9 cellular contexts compared by ENCODE assay signal in the genomic region with DNA sequence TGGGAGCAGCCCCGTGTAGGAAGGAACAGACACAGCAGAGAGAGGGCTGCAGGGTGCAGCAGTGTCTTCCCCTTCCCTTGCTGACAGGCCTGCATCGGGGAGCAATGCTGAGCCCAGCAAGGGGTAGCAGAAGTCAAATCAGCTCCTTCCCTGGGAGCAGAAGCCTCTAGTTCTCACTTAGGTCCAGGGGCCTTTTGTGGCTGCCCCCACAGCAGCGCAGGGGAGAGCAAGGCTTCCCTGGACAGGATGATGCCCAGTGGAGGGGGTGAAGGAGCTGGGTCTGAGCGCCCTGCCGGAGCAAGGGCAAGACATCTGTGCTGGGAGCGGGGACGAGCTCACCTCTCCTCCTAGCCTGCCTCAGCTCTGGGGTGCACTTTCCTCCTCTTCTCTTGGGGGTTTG. TPM values are rescaled to one million over a fixed set of nuclear protein-coding genes. Genes with fewer than 3 reads are reported as not detected.
A peak's percentile ranks its signal among the peaks of the same experiment; 100 is the strongest.
DNase-seq lines count a peak whose midpoint lies in the region; ATAC-seq and TF ChIP-seq lines count a peak whose summit lies in the region.
"Had no signal": no experiment of that assay in that cellular context is flagged by ENCODE, and none has a peak within 500 bp of the region (broad histone marks: within the 10 kb centered on the region; RNA-seq: fewer than 3 reads in every experiment).

No MANE protein-coding gene starts in this region.

- CTCF ChIA-PET in OCI-LY7 (lab: Charles Lee; ENCODE audit: unreplicated experiment): interaction anchor here (1.0 kb wide), 1 partner anchor 31 kb away, joined by 4 read pairs; no protein-coding TSS in a partner anchor

- H3K36me3 ChIP-seq in DND-41 (ENCODE audit: insufficient read depth, low read length) (peaks cover 12% of the 10 kb centered on the region), KOPT-K1 (ENCODE audit: insufficient read depth, low read length) (peaks cover 19% of the 10 kb centered on the region; the same call in 1 of the 2 replicates), parathyroid adenoma (ENCODE audit: control insufficient read depth, insufficient read depth, low read length) (no peaks in the 10 kb centered on the region), OCI-LY7 (ENCODE audit: insufficient read depth, low read length) (no peaks in the 10 kb centered on the region)

- H3K9me2 ChIP-seq in OCI-LY7 (ENCODE audit: insufficient read depth, low read length): no peaks in the 10 kb centered on the region

- DNase-seq in DND-41 (no peak), caudate nucleus (lab: John Stamatoyannopoulos, UW) (no peak), T1000 (lab: John Stamatoyannopoulos, UW) (no peak), OCI-LY7 (ENCODE audit: low spot score) (no peak), NCI-H187 (lab: John Stamatoyannopoulos, UW) (no peak)
- DNase-seq: cerebellar nuclear complex had no signal

- intact Hi-C loops in OCI-LY7 (cut with micrococcal nuclease; ENCODE audit: unreplicated experiment): no loop called here

- H3K4me2 ChIP-seq in DND-41 (ENCODE audit: insufficient read depth, low read length) (peak overlapping the region; percentile 78), parathyroid adenoma (ENCODE audit: low read length) (no peak overlapping the region), OCI-LY7 (ENCODE audit: low read length) (no peak overlapping the region)

- H3K4me3 ChIP-seq in DND-41 (ENCODE audit: low read depth in 1 of 2, low read length in 2 of 2) (peak overlapping the region in 1 of 2 experiments; percentile 72; a peak in 2 of 4 replicates), parathyroid adenoma (ENCODE audit: low read depth, low read length) (peak overlapping the region; percentile 11), OCI-LY7 (ENCODE audit: low read depth, low read length, poor library complexity, severe bottlenecking) (no peak overlapping the region)

- H2AFZ ChIP-seq in DND-41 (ENCODE audit: low read depth, low read length) (peak overlapping the region; percentile 67), parathyroid adenoma (no peak overlapping the region), OCI-LY7 (ENCODE audit: low read length) (no peak overlapping the region)

- H4K20me1 ChIP-seq in DND-41 (ENCODE audit: insufficient read depth, low read length) (no peaks in the 10 kb centered on the region), OCI-LY7 (ENCODE audit: insufficient read depth, low read length) (no peaks in the 10 kb centered on the region)

- H3K79me2 ChIP-seq in DND-41 (ENCODE audit: insufficient read depth, low read length) (peaks cover 4% of the 10 kb centered on the region; the same call in 1 of the 2 replicates), parathyroid adenoma (no peaks in the 10 kb centered on the region), OCI-LY7 (ENCODE audit: insufficient read depth, low read depth, low read length) (no peaks in the 10 kb centered on the region)

- no peaks in the 10 kb centered on the region for H3K27me3 ChIP-seq in DND-41 (ENCODE audit: insufficient read depth, low read length, poor library complexity)
- H3K27me3 ChIP-seq in parathyroid adenoma (ENCODE audit: control insufficient read depth, insufficient read depth, low read length): no peaks in the 10 kb centered on the region

- H3K4me1 ChIP-seq in DND-41 (ENCODE audit: insufficient read depth, low read length) (peaks cover 35% of the 10 kb centered on the region), parathyroid adenoma (no peaks in the 10 kb centered on the region), OCI-LY7 (ENCODE audit: insufficient read depth, low read length, poor library complexity, severe bottlenecking) (no peaks in the 10 kb centered on the region)

- H3K9ac ChIP-seq in DND-41 (ENCODE audit: low read depth, low read length): peak overlapping the region; percentile 85
- H3K9ac ChIP-seq in parathyroid adenoma: no peak overlapping the region

- no peaks in the 10 kb centered on the region for H3K9me3 ChIP-seq in DND-41 (ENCODE audit: insufficient read depth, low read length, severe bottlenecking)
- no peaks in the 10 kb centered on the region for H3K9me3 ChIP-seq in KOPT-K1 (ENCODE audit: insufficient read depth, low read length, poor library complexity, severe bottlenecking)
- H3K9me3 ChIP-seq in parathyroid adenoma (ENCODE audit: control insufficient read depth, low read length): no peaks in the 10 kb centered on the region
- H3K9me3 ChIP-seq in OCI-LY7 (ENCODE audit: low read length): no peaks in the 10 kb centered on the region

- no peak for TF ChIP-seq CTCF in DND-41 (IDR thresholded peaks at IDR 0.05; ENCODE audit: borderline replicate concordance, extremely low read depth, low read length, poor library complexity, severe bottlenecking)
- no peak for TF ChIP-seq CTCF in parathyroid adenoma (IDR thresholded peaks at IDR 0.05)
- no peak for TF ChIP-seq CTCF in OCI-LY7 (conservative IDR thresholded peaks at IDR 0.05; ENCODE audit: low read length)

- H3K27ac ChIP-seq in DND-41 (ENCODE audit: low read length) (peak overlapping the region; percentile 100), KOPT-K1 (ENCODE audit: low read depth, low read length, poor library complexity, severe bottlenecking) (peak overlapping the region; percentile 99), caudate nucleus (ENCODE audit: low read depth, low read length) (peak overlapping the region; percentile 44), parathyroid adenoma (no peak overlapping the region), OCI-LY7 (ENCODE audit: low read depth, low read length, poor library complexity, severe bottlenecking) (no peak overlapping the region)

- POLR2A ChIA-PET in OCI-LY7 (lab: Charles Lee): interaction anchor here (1.0 to 1.4 kb wide), 2 partner anchors 13 to 200 kb away, joined by 3 read pairs; no protein-coding TSS in a partner anchor

- no TSS peak for BruUV-seq in OCI-LY7 (replicated peaks; lab: Mats Ljungman, UMichigan)

- ATAC-seq in DND-41 (ENCODE audit: insufficient read depth, low read depth) (0 out of 3 replicates have a peak, but pooled peaks have one; percentile 20), GM18519 (IDR thresholded peaks at IDR 0.05; ENCODE audit: low FRiP score, unreplicated experiment) (no peak)

RNA-seq across cellular contexts. Expression of a gene that starts 0.8 kb away (rescaled TPM):
- not detected in 2 replicates for total RNA-seq in OCI-LY7 (2014; rRNA removed; shearing (Covaris generic))
- 9.2 and 9.6 TPM in 2 replicates for total RNA-seq in OCI-LY7 (2022)

RNA-seq across cellular contexts. Expression of a gene that starts 16.6 kb away (rescaled TPM):
- total RNA-seq in OCI-LY7 (2014; rRNA removed; shearing (Covaris generic)): 1.1 and 3.3 TPM in 2 replicates
- 4.4 and 5.3 TPM in 2 replicates for total RNA-seq in OCI-LY7 (2022)

RNA-seq across cellular contexts. Expression of a gene that starts 24.0 kb away (rescaled TPM):
- total RNA-seq in OCI-LY7 (2014; rRNA removed; shearing (Covaris generic)): not detected in 2 replicates
- total RNA-seq in OCI-LY7 (2022): not detected in 2 replicates

RNA-seq across cellular contexts. Expression of a gene that starts 33.8 kb away (rescaled TPM):
- total RNA-seq in OCI-LY7 (2014; rRNA removed; shearing (Covaris generic)): 0.15 TPM in 1 of 2 replicates, not detected in the other
- total RNA-seq in OCI-LY7 (2022): 1.4 TPM in 2 replicates

RNA-seq across cellular contexts. Expression of a gene that starts 43.9 kb away (rescaled TPM):
- total RNA-seq in OCI-LY7 (2014; rRNA removed; shearing (Covaris generic)): not detected in 2 replicates
- not detected in 2 replicates for total RNA-seq in OCI-LY7 (2022)

Comparison
In these comparisons a context has a peak if more than half of its experiments do, and no peak if none do; other contexts are left out.
1. H3K27ac ChIP-seq: peak in DND-41 (single experiment), KOPT-K1 (single experiment) and caudate nucleus (single experiment); none in parathyroid adenoma (single experiment) and OCI-LY7 (single experiment).